Comparison of ENCODE assay signal across 11 cellular contexts in genomic region chr11:33475999-33476398, GRCh38.
DNase-seq lines count a peak whose midpoint lies in the region; ATAC-seq, FAIRE-seq and TF ChIP-seq lines count a peak whose summit lies in the region.
"Had no signal": no experiment of that assay in that cellular context is flagged by ENCODE, and none has a peak within 500 bp of the region (broad histone marks: within the 10 kb centered on the region; RNA-seq: fewer than 3 reads in every experiment).

No MANE protein-coding gene starts in this region.

- H3K27ac Mint-ChIP-seq in activated naive CD8-positive, alpha-beta T cell treated with anti-CD3 and anti-CD28 coated beads, Interleukin-2, amount 50 U/mL, for 24 hours = no peak overlapping the region
- H3K27ac Mint-ChIP-seq: natural killer cell treated with Interleukin-12 subunit alpha and Interleukin-12 subunit beta and Interleukin-15 and Interleukin-18, amount 100 ng/mL, for 72 hours had no signal

- H3K9me1 ChIP-seq in endothelial cell of umbilical vein (replicated peaks; ENCODE audit: control insufficient read depth, extremely low read depth, insufficient read depth, low read length) = no peaks in the 10 kb centered on the region

- FAIRE-seq in endothelial cell of umbilical vein (lab: Jason Lieb, UNC) = peak; percentile 85

- H3K36me3 ChIP-seq in HEK293 (ENCODE audit: control insufficient read depth in 2 of 2, insufficient read depth in 1 of 2, low read length in 2 of 2) = no peaks in the 10 kb centered on the region
- H3K36me3 ChIP-seq in endothelial cell of umbilical vein (ENCODE audit: control insufficient read depth in 2 of 2, extremely low read depth in 1 of 2, insufficient read depth in 2 of 2, low read length in 2 of 2) = no peaks in the 10 kb centered on the region
- no peaks in the 10 kb centered on the region for H3K36me3 ChIP-seq in esophagus squamous epithelium
- H3K36me3 ChIP-seq: gastrocnemius medialis had no signal

- WGBS in esophagus squamous epithelium, 2 donors = 7 to 10% methylated on average over 5 of the region's 5 CpGs

- H3K27me3 Mint-ChIP-seq in activated naive CD8-positive, alpha-beta T cell treated with anti-CD3 and anti-CD28 coated beads, Interleukin-2, amount 50 U/mL, for 24 hours = peaks cover 17% of the 10 kb centered on the region

- no peaks in the 10 kb centered on the region for H3K4me1 Mint-ChIP-seq in activated naive CD8-positive, alpha-beta T cell treated with anti-CD3 and anti-CD28 coated beads, Interleukin-2, amount 50 U/mL, for 24 hours

- H3K27ac ChIP-seq in HEK293 (ENCODE audit: extremely low read depth, low read depth, low read length) = no peak overlapping the region
- H3K27ac ChIP-seq in endothelial cell of umbilical vein (ENCODE audit: insufficient read depth, low read depth, low read length) = no peak overlapping the region
- no peak overlapping the region for H3K27ac ChIP-seq in esophagus squamous epithelium
- H3K27ac ChIP-seq: gastrocnemius medialis had no signal

- TF ChIP-seq CTCF in HEK293 (tag by site-specific recombination; IDR thresholded peaks at IDR 0.05) (no peak), endothelial cell of umbilical vein (IDR thresholded peaks at IDR 0.05; ENCODE audit: extremely low read depth in 1 of 2, insufficient read depth in 1 of 2, low read depth in 1 of 2, low read length in 2 of 2) (no peak), esophagus squamous epithelium (IDR thresholded peaks at IDR 0.05) (no peak)

- dilution Hi-C loops in endothelial cell of umbilical vein (cut with MboI; ENCODE audit: extremely low pct_ligation_motif_present, low sequenced_read_pairs) = no loop called here

- H2AFZ ChIP-seq in endothelial cell of umbilical vein (ENCODE audit: low read depth, low read length) = no peak overlapping the region

- H3K36me3 Mint-ChIP-seq in activated naive CD8-positive, alpha-beta T cell treated with anti-CD3 and anti-CD28 coated beads, Interleukin-2, amount 50 U/mL, for 24 hours (ENCODE audit: low read depth) = no peaks in the 10 kb centered on the region
- H3K36me3 Mint-ChIP-seq: natural killer cell treated with Interleukin-12 subunit alpha and Interleukin-12 subunit beta and Interleukin-15 and Interleukin-18, amount 100 ng/mL, for 72 hours had no signal

- H3K4me3 Mint-ChIP-seq in activated naive CD8-positive, alpha-beta T cell treated with anti-CD3 and anti-CD28 coated beads, Interleukin-2, amount 50 U/mL, for 24 hours = no peak overlapping the region
- H3K4me3 Mint-ChIP-seq: activated T-cell treated with anti-CD3 and anti-CD28 coated beads, Interleukin-2, amount 50 U/mL, for 4 hours; natural killer cell treated with Interleukin-12 subunit alpha and Interleukin-12 subunit beta and Interleukin-15 and Interleukin-18, amount 100 ng/mL, for 72 hours had no signal

- no peak for TF ChIP-seq POLR2A in endothelial cell of umbilical vein (IDR thresholded peaks at IDR 0.05; ENCODE audit: low read depth, low read length)
- no peak for TF ChIP-seq POLR2A in esophagus squamous epithelium (IDR thresholded peaks at IDR 0.05)

- H3K9me3 ChIP-seq in HEK293 (ENCODE audit: control insufficient read depth, insufficient read depth, low read depth, low read length) = no peaks in the 10 kb centered on the region
- no peaks in the 10 kb centered on the region for H3K9me3 ChIP-seq in endothelial cell of umbilical vein (replicated peaks; ENCODE audit: control insufficient read depth, insufficient read depth, low read length)
- no peaks in the 10 kb centered on the region for H3K9me3 ChIP-seq in esophagus squamous epithelium
- H3K9me3 ChIP-seq: gastrocnemius medialis had no signal

- CTCF ChIA-PET in HEK293 (lab: Yijun Ruan, JAX) (interaction anchor here (0.5 to 1.2 kb wide), 2 partner anchors 70 to 333 kb away, joined by 3 to 6 read pairs; no protein-coding TSS in a partner anchor), endothelial cell of umbilical vein (lab: Charles Lee) (interaction anchor here (0.6 to 2.0 kb wide), 5 partner anchors 12 to 299 kb away, joined by 3 to 6 read pairs (median 4); no protein-coding TSS in a partner anchor)

- H3K4me3 ChIP-seq in HEK293 (ENCODE audit: low read depth, low read length) (no peak overlapping the region), endothelial cell of umbilical vein (replicated peaks in 1 of 3; ENCODE audit: insufficient read depth in 1 of 3, low read depth in 1 of 3, low read length in 3 of 3) (no peak overlapping the region), esophagus squamous epithelium (no peak overlapping the region)
- H3K4me3 ChIP-seq: gastrocnemius medialis had no signal

- peaks cover 30% of the 10 kb centered on the region for H3K79me2 ChIP-seq in endothelial cell of umbilical vein (ENCODE audit: control insufficient read depth, insufficient read depth, low read length)

- intact Hi-C loops in endothelial cell of umbilical vein (cut with micrococcal nuclease) (no loop called here), esophagus squamous epithelium (cut with DNase I) (no loop called here)

- H3K27me3 ChIP-seq in endothelial cell of umbilical vein (ENCODE audit: control insufficient read depth in 2 of 2, insufficient read depth in 2 of 2, low read length in 2 of 2) (peaks cover 0 to 2% of the 10 kb centered on the region in 2 experiments), esophagus squamous epithelium (peaks cover 0 to 56% (median 0%) of the 10 kb centered on the region in 4 donors)

- POLR2A ChIA-PET in HEK293 (lab: Yijun Ruan, JAX) = no interaction called here
- POLR2A ChIA-PET in endothelial cell of umbilical vein (lab: Charles Lee) = no interaction called here

- H3K4me1 ChIP-seq in HEK293 (ENCODE audit: control insufficient read depth, insufficient read depth, low read length) (no peaks in the 10 kb centered on the region; the same call in 1 of the 2 replicates), endothelial cell of umbilical vein (ENCODE audit: control insufficient read depth, extremely low read depth, insufficient read depth, low read length) (peaks cover 6% of the 10 kb centered on the region), esophagus squamous epithelium (peaks cover 0 to 27% (median 0%) of the 10 kb centered on the region in 3 donors)
- H3K4me1 ChIP-seq: gastrocnemius medialis had no signal

- ATAC-seq in HG02981 (IDR thresholded peaks at IDR 0.05; ENCODE audit: unreplicated experiment) = no peak
- no peak for ATAC-seq in activated naive CD8-positive, alpha-beta T cell treated with anti-CD3 and anti-CD28 coated beads, Interleukin-2, amount 50 U/mL, for 24 hours
- ATAC-seq: activated T-cell treated with anti-CD3 and anti-CD28 coated beads, Interleukin-2, amount 50 U/mL, for 4 hours; gastrocnemius medialis; natural killer cell treated with Interleukin-12 subunit alpha and Interleukin-12 subunit beta and Interleukin-15 and Interleukin-18, amount 100 ng/mL, for 72 hours had no signal

- H4K20me1 ChIP-seq in endothelial cell of umbilical vein (replicated peaks; ENCODE audit: control insufficient read depth, extremely low read depth, insufficient read depth, low read length) = peaks cover 5% of the 10 kb centered on the region

- BruUV-seq in endothelial cell of umbilical vein (replicated peaks; lab: Mats Ljungman, UMichigan) = no TSS peak

- no peak overlapping the region for H3K4me2 ChIP-seq in endothelial cell of umbilical vein (ENCODE audit: insufficient read depth, low read length)

- no peak overlapping the region for H3K9ac ChIP-seq in endothelial cell of umbilical vein (replicated peaks; ENCODE audit: extremely low read depth, insufficient read depth, low read length)

- H3K9me3 Mint-ChIP-seq in activated naive CD8-positive, alpha-beta T cell treated with anti-CD3 and anti-CD28 coated beads, Interleukin-2, amount 50 U/mL, for 24 hours = no peaks in the 10 kb centered on the region
- H3K9me3 Mint-ChIP-seq: activated T-cell treated with anti-CD3 and anti-CD28 coated beads, Interleukin-2, amount 50 U/mL, for 4 hours; natural killer cell treated with Interleukin-12 subunit alpha and Interleukin-12 subunit beta and Interleukin-15 and Interleukin-18, amount 100 ng/mL, for 72 hours had no signal

- DNase-seq in NCI-H345 treated with DMSO at 0.1 percent for 48 hours (lab: John Stamatoyannopoulos, UW; ENCODE audit: unreplicated experiment) (peak; percentile 58), endothelial cell of umbilical vein (ENCODE audit: low read depth, low spot score) (peak; percentile 72), putamen (ENCODE audit: low spot score) (peak; percentile 24), esophagus squamous epithelium (lab: John Stamatoyannopoulos, UW) (no peak), SKM-1 treated with dmso at 0.1 percent for 144 hours (lab: John Stamatoyannopoulos, UW; ENCODE audit: unreplicated experiment) (no peak)
- no peak for DNase-seq in activated naive CD8-positive, alpha-beta T cell treated with anti-CD3 and anti-CD28 coated beads, Interleukin-2, amount 50 U/mL, for 24 hours
- DNase-seq: activated T-cell treated with anti-CD3 and anti-CD28 coated beads, Interleukin-2, amount 50 U/mL, for 4 hours; gastrocnemius medialis had no signal

TF ChIP-seq in HEK293, 187 proteins besides CTCF, POLR2A, EP300 and RAD21 (continues in another document):
- TF ChIP-seq ZNF311 (tag by site-specific recombination; IDR thresholded peaks at IDR 0.05; ENCODE audit: borderline replicate concordance) = no peak

TF ChIP-seq in endothelial cell of umbilical vein, 7 proteins besides CTCF, POLR2A, EP300 and RAD21:
- TF ChIP-seq MYC (IDR thresholded peaks at IDR 0.05; ENCODE audit: low read depth, low read length) = no peak
- no peak for TF ChIP-seq JUN (IDR thresholded peaks at IDR 0.05; ENCODE audit: borderline replicate concordance, insufficient read depth, insufficient read length, low read depth)
- TF ChIP-seq EZH2 (IDR thresholded peaks at IDR 0.05; ENCODE audit: borderline replicate concordance, low read depth, low read length, severe bottlenecking) = no peak
- TF ChIP-seq MAX (IDR thresholded peaks at IDR 0.05; ENCODE audit: insufficient read depth, insufficient read length) = no peak
- TF ChIP-seq POLR2AphosphoS5 (IDR thresholded peaks at IDR 0.05; ENCODE audit: insufficient read depth, low read depth, low read length) = no peak
- no peak for TF ChIP-seq GATA2 (IDR thresholded peaks at IDR 0.05; ENCODE audit: insufficient read depth, insufficient read length, low read depth, low read length)

Comparison
In these comparisons a context has a peak if more than half of its experiments do, and no peak if none do; other contexts are left out.
1. DNase-seq: peak in NCI-H345 treated with DMSO at 0.1 percent for 48 hours (single experiment), endothelial cell of umbilical vein (single experiment) and putamen (single experiment); none in esophagus squamous epithelium (single experiment), SKM-1 treated with dmso at 0.1 percent for 144 hours (single experiment) and activated naive CD8-positive, alpha-beta T cell treated with anti-CD3 and anti-CD28 coated beads, Interleukin-2, amount 50 U/mL, for 24 hours (single experiment).